Comparison of ENCODE assay signal across 8 cellular contexts in the genomic region with DNA sequence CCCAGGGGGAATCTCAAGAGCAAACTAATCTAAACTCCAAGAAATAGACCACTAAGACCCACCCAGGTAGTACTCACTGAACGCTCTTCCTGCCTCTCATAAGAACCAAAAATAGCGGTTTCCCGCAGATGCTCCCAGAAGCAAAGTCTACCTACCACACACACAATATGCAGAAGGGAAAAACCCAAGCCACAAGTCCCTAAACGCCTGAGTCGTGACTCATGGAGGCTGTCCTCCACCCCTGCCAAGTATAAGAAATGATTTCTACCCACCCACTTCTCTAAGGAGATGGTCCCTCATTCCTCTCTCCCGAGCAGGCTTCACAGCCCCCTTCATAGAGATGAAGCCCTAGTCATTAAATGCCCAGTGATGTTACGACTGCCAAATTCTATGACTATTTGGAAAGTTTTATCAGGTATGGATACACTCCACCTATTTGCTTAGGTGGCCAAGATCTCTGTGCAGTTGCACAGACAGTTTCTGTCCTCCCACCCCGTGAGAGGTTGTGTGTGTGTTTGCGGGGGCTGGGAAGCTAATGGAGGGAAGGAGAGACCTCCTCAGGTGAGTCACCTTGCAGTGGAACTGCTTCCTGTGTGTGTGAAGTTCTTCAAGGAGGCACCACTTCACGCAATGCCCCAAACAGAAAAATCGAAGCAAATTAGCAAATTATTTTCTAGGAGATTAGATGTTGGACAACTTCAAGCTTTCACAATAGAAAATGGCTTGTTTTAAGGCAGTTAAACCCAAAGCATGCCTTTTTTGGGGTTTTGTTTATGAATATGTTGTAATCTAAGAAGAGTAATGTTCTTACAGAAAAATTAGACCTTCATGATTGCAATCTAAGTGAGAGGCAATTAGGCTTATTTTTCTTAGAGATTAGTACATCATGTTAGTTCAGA.
DNase-seq lines count a peak whose midpoint lies in the region; ATAC-seq, FAIRE-seq and TF ChIP-seq lines count a peak whose summit lies in the region.

No MANE protein-coding gene starts in this region.

- H3K27ac ChIP-seq in H9 (ENCODE audit: insufficient read length, low read depth, low read length) (no peak overlapping the region), body of pancreas (peak overlapping the region; percentile 64 to 89 (median 86)), HepG2 (ENCODE audit: extremely low read length, insufficient read depth, low read length) (peak overlapping the region; percentile 94)

- H3K27me3 ChIP-seq in H9 (ENCODE audit: insufficient read depth, low read length) (no peaks in the 10 kb centered on the region), body of pancreas (no peaks in the 10 kb centered on the region), HepG2 (ENCODE audit: control insufficient read depth in 1 of 2, insufficient read depth in 2 of 2, low read length in 2 of 2) (peaks cover 0 to 1% of the 10 kb centered on the region in 2 experiments; a peak in 1 of 5 replicates)

- H4K5ac ChIP-seq in H9 (ENCODE audit: insufficient read length, low read depth, low read length): no peak overlapping the region

- no peak overlapping the region for H3K4me2 ChIP-seq in H9 (ENCODE audit: insufficient read depth, insufficient read length, low read length)
- H3K4me2 ChIP-seq in HepG2 (ENCODE audit: low read depth, low read length): peak overlapping the region; percentile 85

- H3K4ac ChIP-seq in H9 (ENCODE audit: low read depth, low read length): no peak overlapping the region

- no peak for TF ChIP-seq POLR2A in body of pancreas (IDR thresholded peaks at IDR 0.05)
- TF ChIP-seq POLR2A in HepG2 (IDR thresholded peaks at IDR 0.05; ENCODE audit: insufficient read depth in 1 of 2, low read depth in 2 of 2, low read length in 2 of 2): peak in 1 of 2 experiments; percentile 44; a peak in 1 of 4 replicates

- TF ChIP-seq CTCF in H9 (conservative IDR thresholded peaks at IDR 0.05): no peak
- TF ChIP-seq CTCF in body of pancreas (IDR thresholded peaks at IDR 0.05): no peak
- TF ChIP-seq CTCF in HepG2 (CRISPR knock-in tag; IDR thresholded peaks at IDR 0.05): no peak

- H3K56ac ChIP-seq in H9 (ENCODE audit: insufficient read length, low read depth, low read length): no peak overlapping the region

- no peak overlapping the region for H3T11ph ChIP-seq in H9 (ENCODE audit: low read length)

- H2AFZ ChIP-seq in H9 (ENCODE audit: low read length) (no peak overlapping the region), HepG2 (ENCODE audit: low read length) (no peak overlapping the region)

- TF ChIP-seq EP300 in HepG2 (IDR thresholded peaks at IDR 0.05; ENCODE audit: low read depth in 2 of 2, low read length in 2 of 2): no peak
- no peak for TF ChIP-seq EP300 in HepG2 (CRISPR knock-in tag; IDR thresholded peaks at IDR 0.05; ENCODE audit: borderline replicate concordance)

- no peak overlapping the region for H3K18ac ChIP-seq in H9 (ENCODE audit: insufficient read length, low read depth, low read length)

- H4K91ac ChIP-seq in H9 (ENCODE audit: insufficient read length, low read depth, low read length): no peak overlapping the region

- H3K9me3 ChIP-seq in H9 (ENCODE audit: control insufficient read depth, low read depth, low read length) (no peaks in the 10 kb centered on the region), body of pancreas (no peaks in the 10 kb centered on the region), HepG2 (ENCODE audit: low read length) (no peaks in the 10 kb centered on the region)

- H3K79me1 ChIP-seq in H9 (ENCODE audit: insufficient read depth, low read depth, low read length, poor library complexity, severe bottlenecking): no peaks in the 10 kb centered on the region

- no peak overlapping the region for H3K23ac ChIP-seq in H9 (ENCODE audit: insufficient read length, low read depth, low read length)

- no peaks in the 10 kb centered on the region for H3K23me2 ChIP-seq in H9 (ENCODE audit: insufficient read length, low read depth, low read length, poor library complexity, severe bottlenecking)

- TF ChIP-seq RAD21 in HepG2 (CRISPR knock-in tag; IDR thresholded peaks at IDR 0.05): no peak

- no peak overlapping the region for H2BK12ac ChIP-seq in H9 (ENCODE audit: insufficient read length, low read depth, low read length)

- H2AK5ac ChIP-seq in H9 (ENCODE audit: insufficient read length, low read length): no peak overlapping the region

- no peak overlapping the region for H2BK5ac ChIP-seq in H9 (ENCODE audit: insufficient read length, low read length)

- no peak overlapping the region for H3K14ac ChIP-seq in H9 (ENCODE audit: insufficient read depth, low read length)

- in situ Hi-C loops in HepG2 (cut with HindIII; ENCODE audit: extremely low pct_ligation_motif_present, low pct_unique_long_range_greater_than_20kb): loop anchor here (10.0 to 25.0 kb wide), 2 partner anchors 170 to 588 kb away; partner anchors contain the start of gene TGIF1

- H3K27ac Mint-ChIP-seq in H9: peak overlapping the region; percentile 59 to 95 (median 94)
- H3K27ac Mint-ChIP-seq in T-helper 1 cell treated with Interleukin-12 subunit alpha and Interleukin-12 subunit beta and Interleukin-4 antibody, amounts not matched to agents 30 μg/mL and 1 μg/mL, for 36 hours: peak overlapping the region; percentile 89

- POLR2A ChIA-PET in HepG2 (lab: Yijun Ruan, JAX): interaction anchor here (1.0 to 5.6 kb wide), 17 partner anchors 8 to 328 kb away, joined by 3 to 107 read pairs (median 9); no protein-coding TSS in a partner anchor

- no peak for FAIRE-seq in HepG2 (lab: Jason Lieb, UNC)

- H3K4me1 ChIP-seq in H9 (ENCODE audit: insufficient read depth, low read length) (peaks cover 3% of the 10 kb centered on the region; the same call in 1 of the 2 replicates), body of pancreas (peaks cover 24% of the 10 kb centered on the region), HepG2 (ENCODE audit: insufficient read depth, low read length) (peaks cover 70% of the 10 kb centered on the region)

- no peak for DNase-seq in H9
- DNase-seq in body of pancreas: peak in 2 of 4 donors; percentile 30 to 42
- no peak for DNase-seq in HepG2 (ENCODE audit: low spot score)
- peak; percentile 38 for DNase-seq in stimulated activated CD8-positive, alpha-beta memory T cell treated with anti-CD3 and anti-CD28 coated beads, Interleukin-12 subunit alpha, Interleukin-12 subunit beta, amount 100 ng/mL, for 24 hours (ENCODE audit: extremely low read depth)
- no peak for DNase-seq in HuH-7.5 (ENCODE audit: low spot score)
- no peak for DNase-seq in midbrain (lab: John Stamatoyannopoulos, UW)
- DNase-seq in cerebellar nuclear complex (lab: John Stamatoyannopoulos, UW): no peak

- H3K36me3 ChIP-seq in body of pancreas (replicated peaks in 1 of 2; ENCODE audit: insufficient read depth in 1 of 2, low read depth in 2 of 2): no peaks in the 10 kb centered on the region
- no peaks in the 10 kb centered on the region for H3K36me3 ChIP-seq in HepG2 (replicated peaks in 1 of 2; ENCODE audit: control insufficient read depth in 1 of 2, insufficient read depth in 2 of 2, low read length in 2 of 2)

- H2BK120ac ChIP-seq in H9 (ENCODE audit: low read depth, low read length, poor library complexity, severe bottlenecking): no peak overlapping the region

- CTCF ChIA-PET in HepG2 (lab: Yijun Ruan, JAX; ENCODE audit: low intra/inter-chr PET ratio, low total read pairs): no interaction called here

- H3K9ac ChIP-seq in H9 (ENCODE audit: extremely low read depth, insufficient read length, low read length): no peak overlapping the region
- peak overlapping the region; percentile 83 for H3K9ac ChIP-seq in HepG2 (ENCODE audit: insufficient read depth, low read depth, low read length)

- peaks cover 24 to 31% of the 10 kb centered on the region in 2 experiments for H3K4me1 Mint-ChIP-seq in H9
- peaks cover 24% of the 10 kb centered on the region for H3K4me1 Mint-ChIP-seq in T-helper 1 cell treated with Interleukin-12 subunit alpha and Interleukin-12 subunit beta and Interleukin-4 antibody, amounts not matched to agents 30 μg/mL and 1 μg/mL, for 36 hours (ENCODE audit: low read depth)

- H4K8ac ChIP-seq in H9 (replicated peaks; ENCODE audit: insufficient read length, low read depth, low read length): no peak overlapping the region

- H3K4me3 ChIP-seq in body of pancreas: no peak overlapping the region
- H3K4me3 ChIP-seq in HepG2 (replicated peaks in 1 of 3; ENCODE audit: insufficient read depth in 1 of 3, low read depth in 2 of 3, low read length in 3 of 3): peak overlapping the region; percentile 32 to 64 (median 52); a peak in 5 of 6 replicates

- no peaks in the 10 kb centered on the region for H3K9me3 Mint-ChIP-seq in H9
- no peaks in the 10 kb centered on the region for H3K9me3 Mint-ChIP-seq in T-helper 1 cell treated with Interleukin-12 subunit alpha and Interleukin-12 subunit beta and Interleukin-4 antibody, amounts not matched to agents 30 μg/mL and 1 μg/mL, for 36 hours

- H2BK20ac ChIP-seq in H9 (ENCODE audit: low read depth, low read length, poor library complexity, severe bottlenecking): no peak overlapping the region

- WGBS in H9 (ENCODE audit: extremely low coverage, insufficient read length, low lambda C conversion rate): no CpG with 5 or more reads among the region's 11 CpGs
- 45 to 47% methylated on average over 11 of the region's 11 CpGs for WGBS in body of pancreas, 2 donors
- 12% methylated on average over 11 of the region's 11 CpGs for WGBS in HepG2 (ENCODE audit: low lambda C conversion rate)

- no peaks in the 10 kb centered on the region for H3K27me3 Mint-ChIP-seq in H9 (ENCODE audit: low read depth)
- H3K27me3 Mint-ChIP-seq in T-helper 1 cell treated with Interleukin-12 subunit alpha and Interleukin-12 subunit beta and Interleukin-4 antibody, amounts not matched to agents 30 μg/mL and 1 μg/mL, for 36 hours (ENCODE audit: low read depth): no peaks in the 10 kb centered on the region

- no peaks in the 10 kb centered on the region; a peak in 1 of 7 replicates for H3K36me3 Mint-ChIP-seq in H9 (ENCODE audit: insufficient read depth in 1 of 3, low read depth in 3 of 3)
- no peaks in the 10 kb centered on the region for H3K36me3 Mint-ChIP-seq in T-helper 1 cell treated with Interleukin-12 subunit alpha and Interleukin-12 subunit beta and Interleukin-4 antibody, amounts not matched to agents 30 μg/mL and 1 μg/mL, for 36 hours (ENCODE audit: low read depth)

- H3K79me2 ChIP-seq in H9 (ENCODE audit: insufficient read depth, low read length) (no peaks in the 10 kb centered on the region), HepG2 (ENCODE audit: insufficient read depth, low read length) (no peaks in the 10 kb centered on the region)

- peak; percentile 43 for ATAC-seq in body of pancreas
- no peak for ATAC-seq in HepG2

- H4K20me1 ChIP-seq in H9 (ENCODE audit: control insufficient read depth, insufficient read depth, insufficient read length) (no peaks in the 10 kb centered on the region), HepG2 (ENCODE audit: insufficient read depth, low read length) (no peaks in the 10 kb centered on the region)

- BruUV-seq in HepG2 (replicated peaks; lab: Mats Ljungman, UMichigan): no TSS peak

- intact Hi-C loops in body of pancreas (cut with DNase I) (no loop called here), HepG2 (cut with micrococcal nuclease; ENCODE audit: unreplicated experiment) (loop anchor here (1.0 kb wide), 2 partner anchors 29 to 41 kb away; no protein-coding TSS in a partner anchor)

- peak overlapping the region in 1 of 2 experiments; percentile 52; a peak in 1 of 5 replicates for H3K4me3 Mint-ChIP-seq in H9
- peak overlapping the region; percentile 70 for H3K4me3 Mint-ChIP-seq in T-helper 1 cell treated with Interleukin-12 subunit alpha and Interleukin-12 subunit beta and Interleukin-4 antibody, amounts not matched to agents 30 μg/mL and 1 μg/mL, for 36 hours

- H2BK15ac ChIP-seq in H9 (ENCODE audit: low read depth, low read length): no peak overlapping the region

Comparison
In these comparisons a context has a peak if more than half of its experiments do, and no peak if none do; other contexts are left out.
1. H3K4me3 ChIP-seq: peak in HepG2 (3 of 3); none in body of pancreas (0 of 2).